In the genomic region with DNA sequence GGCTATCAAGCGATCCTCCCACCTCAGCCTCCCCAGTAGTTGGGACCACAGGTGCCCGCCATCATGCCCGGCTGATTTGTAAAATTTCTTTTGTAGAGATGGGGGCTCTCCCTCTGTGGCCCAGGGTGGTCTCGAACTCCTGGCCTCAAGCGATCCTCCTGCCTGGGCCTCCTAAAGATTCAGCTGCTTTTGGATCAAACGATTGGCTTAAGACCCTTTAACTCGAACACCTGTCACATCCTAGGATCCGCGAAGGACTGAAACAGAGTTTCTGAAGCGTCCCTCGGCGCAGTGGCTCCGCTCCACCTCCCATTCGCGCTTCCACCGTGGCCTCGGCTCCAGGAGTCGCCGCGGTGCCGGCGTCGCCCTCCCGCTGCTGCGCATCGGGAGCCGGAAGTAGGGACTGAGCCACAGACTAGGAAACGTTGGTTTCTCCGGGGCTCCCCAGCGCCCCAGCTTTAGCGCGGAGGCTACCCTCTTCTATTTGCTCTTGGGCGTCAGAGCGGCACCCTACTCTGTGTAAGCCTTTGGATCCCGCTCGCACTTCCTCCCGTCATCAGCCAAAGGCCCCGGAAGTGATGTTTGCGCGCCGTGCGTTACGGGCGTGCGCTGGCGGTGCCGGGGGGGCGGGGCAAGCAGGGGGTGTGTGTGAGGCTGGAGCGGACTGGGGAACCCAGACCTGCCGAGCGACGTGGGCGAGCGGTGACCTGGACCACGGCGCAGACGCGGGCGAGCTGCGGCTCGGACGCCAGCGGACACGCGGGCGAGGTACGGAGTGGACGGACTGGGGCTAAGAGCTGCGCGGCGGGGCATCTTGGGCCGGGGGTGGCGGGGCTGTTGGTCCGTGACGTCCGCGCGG, we compare ENCODE assay signal across 8 cellular contexts. TPM values are rescaled to one million over a fixed set of nuclear protein-coding genes. Genes with fewer than 3 reads are reported as not detected.
A peak's percentile ranks its signal among the peaks of the same experiment; 100 is the strongest.
DNase-seq lines count a peak whose midpoint lies in the region; ATAC-seq, FAIRE-seq and TF ChIP-seq lines count a peak whose summit lies in the region.

No MANE protein-coding gene starts in this region.

- WGBS in GM23248 (ENCODE audit: low coverage in 1 of 2, low lambda C conversion rate in 2 of 2, missing lambda C conversion rate in 2 of 2), 2 experiments = 3 to 4% methylated on average over 46 to 65 of the region's 78 CpGs

- FAIRE-seq in RCC 7860 (lab: Jason Lieb, UNC) = no peak

- peak overlapping the region; percentile 86 to 97 (median 90) for H3K4me3 Mint-ChIP-seq in naive thymus-derived CD8-positive, alpha-beta T cell
- H3K4me3 Mint-ChIP-seq in stimulated activated naive B cell treated with anti-CD40 and anti-IgM and Interleukin-4, amounts not matched to agents 10 μg/mL and 1 μg/mL and 100 μg/mL, for 72 hours = peak overlapping the region; percentile 88 to 92

- H3K4me2 ChIP-seq in DND-41 (ENCODE audit: insufficient read depth, low read length) (peak overlapping the region; percentile 91), GM23248 (ENCODE audit: unreplicated experiment) (peak overlapping the region; percentile 87), Karpas-422 (ENCODE audit: low read depth, low read length, poor library complexity, severe bottlenecking) (peak overlapping the region; percentile 65)

- no peaks in the 10 kb centered on the region for H3K36me3 Mint-ChIP-seq in naive thymus-derived CD8-positive, alpha-beta T cell
- peaks cover 3 to 25% of the 10 kb centered on the region in 2 donors for H3K36me3 Mint-ChIP-seq in stimulated activated naive B cell treated with anti-CD40 and anti-IgM and Interleukin-4, amounts not matched to agents 10 μg/mL and 1 μg/mL and 100 μg/mL, for 72 hours

- peak; percentile 96 for ATAC-seq in DND-41 (ENCODE audit: insufficient read depth, low read depth)
- peak; percentile 94 to 95 for ATAC-seq in naive thymus-derived CD8-positive, alpha-beta T cell
- peak; percentile 97 to 98 for ATAC-seq in stimulated activated naive B cell treated with anti-CD40 and anti-IgM and Interleukin-4, amounts not matched to agents 10 μg/mL and 1 μg/mL and 100 μg/mL, for 72 hours (replicated peaks)

- TF ChIP-seq CTCF in DND-41 (IDR thresholded peaks at IDR 0.05; ENCODE audit: borderline replicate concordance, extremely low read depth, low read length, poor library complexity, severe bottlenecking) = no peak
- TF ChIP-seq CTCF in fibroblast of mammary gland (conservative IDR thresholded peaks at IDR 0.05; ENCODE audit: control insufficient read depth, insufficient read depth, low read depth, low read length) = no peak

- POLR2A ChIA-PET in naive thymus-derived CD8-positive, alpha-beta T cell (lab: Charles Lee) = interaction anchor here (0.6 to 2.8 kb wide), 7 partner anchors 27 to 949 kb away, joined by 3 to 11 read pairs (median 5); a partner anchor contains a TSS

- peak overlapping the region; percentile 85 for H2AFZ ChIP-seq in DND-41 (ENCODE audit: low read depth, low read length)
- peak overlapping the region; percentile 70 for H2AFZ ChIP-seq in GM23248
- H2AFZ ChIP-seq in Karpas-422 (ENCODE audit: low read length) = peak overlapping the region; percentile 21; the same call in 1 of the 2 replicates

- H3F3A ChIP-seq in GM23248 (ENCODE audit: insufficient read depth) = peaks cover 18% of the 10 kb centered on the region; the same call in 1 of the 2 replicates

- H3K9me2 ChIP-seq in GM23248 (ENCODE audit: insufficient read depth) (no peaks in the 10 kb centered on the region), Karpas-422 (replicated peaks; ENCODE audit: insufficient read depth, low read length) (no peaks in the 10 kb centered on the region)

- H3K9me3 ChIP-seq in DND-41 (ENCODE audit: insufficient read depth, low read length, severe bottlenecking) (no peaks in the 10 kb centered on the region), GM23248 (ENCODE audit: low read depth) (no peaks in the 10 kb centered on the region), Karpas-422 (ENCODE audit: low read length) (no peaks in the 10 kb centered on the region)

- H3K9me3 Mint-ChIP-seq in naive thymus-derived CD8-positive, alpha-beta T cell = no peaks in the 10 kb centered on the region
- no peaks in the 10 kb centered on the region for H3K9me3 Mint-ChIP-seq in stimulated activated naive B cell treated with anti-CD40 and anti-IgM and Interleukin-4, amounts not matched to agents 10 μg/mL and 1 μg/mL and 100 μg/mL, for 72 hours

- H3K27me3 ChIP-seq in DND-41 (ENCODE audit: insufficient read depth, low read length, poor library complexity) (no peaks in the 10 kb centered on the region), GM23248 (replicated peaks; ENCODE audit: insufficient read depth) (no peaks in the 10 kb centered on the region), Karpas-422 (ENCODE audit: low read length) (no peaks in the 10 kb centered on the region)

- H4K20me1 ChIP-seq in DND-41 (ENCODE audit: insufficient read depth, low read length) (no peaks in the 10 kb centered on the region), GM23248 (ENCODE audit: insufficient read depth) (no peaks in the 10 kb centered on the region), Karpas-422 (ENCODE audit: insufficient read depth, low read depth, low read length) (no peaks in the 10 kb centered on the region)

- H3K4me1 ChIP-seq in DND-41 (ENCODE audit: insufficient read depth, low read length) (peaks cover 25% of the 10 kb centered on the region), GM23248 (ENCODE audit: insufficient read depth) (peaks cover 20% of the 10 kb centered on the region), Karpas-422 (ENCODE audit: low read length) (peaks cover 48% of the 10 kb centered on the region)

- peak overlapping the region; percentile 83 to 94 for H3K4me3 ChIP-seq in DND-41 (ENCODE audit: low read depth in 1 of 2, low read length in 2 of 2)
- H3K4me3 ChIP-seq in GM23248 = peak overlapping the region; percentile 82
- H3K4me3 ChIP-seq in Karpas-422 (ENCODE audit: low read length) = peak overlapping the region; percentile 88
- H3K4me3 ChIP-seq in fibroblast of mammary gland (ENCODE audit: control insufficient read depth, low read depth, low read length) = peak overlapping the region; percentile 79

- H3K27ac Mint-ChIP-seq in naive thymus-derived CD8-positive, alpha-beta T cell = peak overlapping the region; percentile 91 to 99 (median 98)
- H3K27ac Mint-ChIP-seq in stimulated activated naive B cell treated with anti-CD40 and anti-IgM and Interleukin-4, amounts not matched to agents 10 μg/mL and 1 μg/mL and 100 μg/mL, for 72 hours = peak overlapping the region; percentile 99

- H3K27me3 Mint-ChIP-seq in naive thymus-derived CD8-positive, alpha-beta T cell = no peaks in the 10 kb centered on the region
- H3K27me3 Mint-ChIP-seq in stimulated activated naive B cell treated with anti-CD40 and anti-IgM and Interleukin-4, amounts not matched to agents 10 μg/mL and 1 μg/mL and 100 μg/mL, for 72 hours = no peaks in the 10 kb centered on the region

- H3K36me3 ChIP-seq in DND-41 (ENCODE audit: insufficient read depth, low read length) = peaks cover 4% of the 10 kb centered on the region; the same call in 1 of the 2 replicates
- no peaks in the 10 kb centered on the region for H3K36me3 ChIP-seq in GM23248 (ENCODE audit: low read depth)
- peaks cover 7% of the 10 kb centered on the region; the same call in 1 of the 2 replicates for H3K36me3 ChIP-seq in Karpas-422 (ENCODE audit: insufficient read depth, low read length)

- H3K9ac ChIP-seq in DND-41 (ENCODE audit: low read depth, low read length) = peak overlapping the region; percentile 83
- peak overlapping the region; percentile 94 for H3K9ac ChIP-seq in GM23248
- H3K9ac ChIP-seq in Karpas-422 (ENCODE audit: low read length) = peak overlapping the region; percentile 94

- DNase-seq in DND-41 (peak; percentile 92), GM23248 (peak; percentile 99), Karpas-422 (peak; percentile 99), RCC 7860 (ENCODE audit: low spot score) (peak; percentile 85), fibroblast of mammary gland (ENCODE audit: low read depth) (peak; percentile 91)
- DNase-seq in activated T-helper 1 cell treated with anti-CD3 and anti-CD28 coated beads, Interleukin-2, amount 50 U/mL, for 16 hours (ENCODE audit: low read depth in 1 of 2, low spot score in 1 of 2) = peak; percentile 88 to 90
- peak; percentile 89 to 98 (median 96) for DNase-seq in naive thymus-derived CD8-positive, alpha-beta T cell
- DNase-seq in stimulated activated naive B cell treated with anti-CD40 and anti-IgM and Interleukin-4, amounts not matched to agents 10 μg/mL and 1 μg/mL and 100 μg/mL, for 72 hours = peak; percentile 85

- peaks cover 15 to 47% (median 42%) of the 10 kb centered on the region in 4 donors for H3K4me1 Mint-ChIP-seq in naive thymus-derived CD8-positive, alpha-beta T cell
- H3K4me1 Mint-ChIP-seq in stimulated activated naive B cell treated with anti-CD40 and anti-IgM and Interleukin-4, amounts not matched to agents 10 μg/mL and 1 μg/mL and 100 μg/mL, for 72 hours = peaks cover 18 to 62% of the 10 kb centered on the region in 2 donors

- in situ Hi-C loops in GM23248 (cut with MboI) = no loop called here

- H3K27ac ChIP-seq in DND-41 (ENCODE audit: low read length) = peak overlapping the region; percentile 84
- peak overlapping the region; percentile 97 for H3K27ac ChIP-seq in GM23248
- peak overlapping the region; percentile 83 for H3K27ac ChIP-seq in Karpas-422 (ENCODE audit: low read length)

- H3K79me2 ChIP-seq in DND-41 (ENCODE audit: insufficient read depth, low read length) (peaks cover 63% of the 10 kb centered on the region), GM23248 (ENCODE audit: insufficient read depth) (peaks cover 85% of the 10 kb centered on the region), Karpas-422 (ENCODE audit: low read length) (peaks cover 83% of the 10 kb centered on the region)

RNA-seq across cellular contexts. Expression of a gene that starts 53.0 kb away (rescaled TPM):
- 11.6 and 14.9 TPM in 2 replicates for total RNA-seq in GM23248 (2014; rRNA removed; shearing (Covaris generic))
- polyA plus RNA-seq in GM23248 (2016; fragmentation: Nextera tagmentation; extraction: Ambion mirVana) = 4.9 and 5.0 TPM in 2 replicates
- total RNA-seq in Karpas-422 (2014; rRNA removed; shearing (Covaris generic); ENCODE audit: low replicate concordance) = 20.9 and 23.2 TPM in 2 replicates
- 10 to 100 TPM; 35.8 to 37.0 TPM for total RNA-seq in naive thymus-derived CD8-positive, alpha-beta T cell
- polyA plus RNA-seq in naive thymus-derived CD8-positive, alpha-beta T cell = 10 to 100 TPM; 11.0 to 14.5 (median 11.9) TPM

RNA-seq across cellular contexts. Expression of a gene that starts 58.8 kb away (rescaled TPM):
- 70.8 and 71.5 TPM in 2 replicates for total RNA-seq in GM23248 (2014; rRNA removed; shearing (Covaris generic))
- polyA plus RNA-seq in GM23248 (2016; fragmentation: Nextera tagmentation; extraction: Ambion mirVana) = 64.5 and 68.2 TPM in 2 replicates
- total RNA-seq in Karpas-422 (2014; rRNA removed; shearing (Covaris generic); ENCODE audit: low replicate concordance) = 17.8 and 26.1 TPM in 2 replicates
- 10 to 100 TPM; 24.6 to 27.5 TPM for total RNA-seq in naive thymus-derived CD8-positive, alpha-beta T cell
- 10 to 100 TPM; 17.5 to 23.0 (median 21.6) TPM for polyA plus RNA-seq in naive thymus-derived CD8-positive, alpha-beta T cell

Comparison
In these comparisons a context has a peak if more than half of its experiments do, and no peak if none do; other contexts are left out.
1. Peak in every context shown above with its lines: DNase-seq, ATAC-seq, H3K4me3 ChIP-seq and H3K27ac ChIP-seq.
2. H2AFZ ChIP-seq: peak in every context shown above with its lines; median percentile 85 in DND-41; 70 in GM23248; 21 in Karpas-422.